In genomic region chr19:51387924-51388389, GRCh38 we compare ENCODE assay signal across 21 cellular contexts. TPM values are rescaled to one million over a fixed set of nuclear protein-coding genes. Genes with fewer than 3 reads are reported as not detected.
DNase-seq lines count a peak whose midpoint lies in the region; ATAC-seq and TF ChIP-seq lines count a peak whose summit lies in the region.
"Had no signal": no experiment of that assay in that cellular context is flagged by ENCODE, and none has a peak within 500 bp of the region (broad histone marks: within the 10 kb centered on the region; RNA-seq: fewer than 3 reads in every experiment).

Gene LIM2, minus strand, starts transcription at chr19:51387974. Its CDS starts 531 bp downstream, at chr19:51387443.

- H3K4me3 Mint-ChIP-seq in T-helper 2 cell treated with Interferon-gamma antibody and Interleukin-4, amounts not matched to agents 5 μg/mL and 100 μg/mL, for 36 hours = no peak within 1 kb of the TSS
- H3K4me3 Mint-ChIP-seq in WTC11 (no peak within 1 kb of the TSS), neural progenitor cell (peak within 1 kb of the TSS; percentile 30)
- peak within 1 kb of the TSS; percentile 86 to 95 for H3K4me3 Mint-ChIP-seq in effector memory CD8-positive, alpha-beta T cell

- H3F3A ChIP-seq in neural progenitor cell (ENCODE audit: low read depth) = peaks cover 8% of the 10 kb centered on the region

- POLR2A ChIA-PET in WTC11 (lab: Charles Lee) = interaction anchor here (1.0 kb wide), 1 partner anchor 20 kb away, joined by 4 read pairs; no protein-coding TSS in a partner anchor

- no peak within 1 kb of the TSS for H3K4me3 ChIP-seq in neural progenitor cell
- H3K4me3 ChIP-seq: lower lobe of right lung had no signal

- peak within 1 kb of the TSS; percentile 67 for H3K4me2 ChIP-seq in neural progenitor cell

- DNase-seq in T-helper 2 cell treated with Interferon-gamma antibody and Interleukin-4, amounts not matched to agents 5 μg/mL and 100 μg/mL, for 36 hours (ENCODE audit: low spot score) = no peak
- DNase-seq in T-helper 2 cell (no peak), WTC11 (ENCODE audit: low spot score) (no peak), neural progenitor cell (ENCODE audit: low spot score) (peak; percentile 82), NCI-H1417 (lab: John Stamatoyannopoulos, UW) (no peak), 8988T (no peak), T-helper 9 cell (no peak)
- DNase-seq in effector memory CD8-positive, alpha-beta T cell = no peak
- DNase-seq: activated effector memory CD4-positive, alpha-beta T cell treated with Interleukin-2 at 50 U/mL for 16 hours; anterior cingulate cortex; cerebellar nuclear complex; head of caudate nucleus; Karpas-422; lower lobe of right lung; NCI-H1092; NCI-H2081; stimulated activated CD4-positive, alpha-beta T cell treated with anti-CD3 and anti-CD28 coated beads, Interleukin-1b, Interleukin-23, amount 100 ng/mL, for 48 hours had no signal

- peaks cover 17% of the 10 kb centered on the region for H3K4me1 Mint-ChIP-seq in T-helper 2 cell treated with Interferon-gamma antibody and Interleukin-4, amounts not matched to agents 5 μg/mL and 100 μg/mL, for 36 hours (ENCODE audit: low read depth)
- H3K4me1 Mint-ChIP-seq in WTC11 = peaks cover 19% of the 10 kb centered on the region
- H3K4me1 Mint-ChIP-seq in effector memory CD8-positive, alpha-beta T cell (ENCODE audit: low read depth in 2 of 2) = peaks cover 29 to 44% of the 10 kb centered on the region in 2 donors
- H3K4me1 Mint-ChIP-seq in neural progenitor cell = peaks cover 20% of the 10 kb centered on the region

- no peaks in the 10 kb centered on the region for H3K9me3 Mint-ChIP-seq in T-helper 2 cell treated with Interferon-gamma antibody and Interleukin-4, amounts not matched to agents 5 μg/mL and 100 μg/mL, for 36 hours
- H3K9me3 Mint-ChIP-seq in WTC11 (no peaks in the 10 kb centered on the region), neural progenitor cell (no peaks in the 10 kb centered on the region)
- H3K9me3 Mint-ChIP-seq in effector memory CD8-positive, alpha-beta T cell = no peaks in the 10 kb centered on the region

- no peak for ATAC-seq in WTC11
- no peak for ATAC-seq in effector memory CD8-positive, alpha-beta T cell (replicated peaks)
- ATAC-seq: lower lobe of right lung had no signal

- H2AFZ ChIP-seq in neural progenitor cell (replicated peaks) = peak within 1 kb of the TSS; percentile 34

- H3K27me3 Mint-ChIP-seq in T-helper 2 cell treated with Interferon-gamma antibody and Interleukin-4, amounts not matched to agents 5 μg/mL and 100 μg/mL, for 36 hours (ENCODE audit: low read depth) = no peaks in the 10 kb centered on the region
- H3K27me3 Mint-ChIP-seq in WTC11 (ENCODE audit: low read depth) (peaks cover 2% of the 10 kb centered on the region), neural progenitor cell (ENCODE audit: insufficient read depth, low read depth) (peaks cover 4% of the 10 kb centered on the region)
- H3K27me3 Mint-ChIP-seq in effector memory CD8-positive, alpha-beta T cell = no peaks in the 10 kb centered on the region

- H3K9ac ChIP-seq in neural progenitor cell = no peak within 1 kb of the TSS

- H3K36me3 Mint-ChIP-seq in T-helper 2 cell treated with Interferon-gamma antibody and Interleukin-4, amounts not matched to agents 5 μg/mL and 100 μg/mL, for 36 hours (ENCODE audit: low read depth) = no peaks in the 10 kb centered on the region
- H3K36me3 Mint-ChIP-seq in WTC11 = no peaks in the 10 kb centered on the region
- peaks cover 10% of the 10 kb centered on the region for H3K36me3 Mint-ChIP-seq in effector memory CD8-positive, alpha-beta T cell (ENCODE audit: insufficient read depth)
- H3K36me3 Mint-ChIP-seq in neural progenitor cell = no peaks in the 10 kb centered on the region

- no peaks in the 10 kb centered on the region for H3K79me2 ChIP-seq in neural progenitor cell (ENCODE audit: low read depth)

- H4K20me1 ChIP-seq in neural progenitor cell (ENCODE audit: low read depth) = no peaks in the 10 kb centered on the region

- no peaks in the 10 kb centered on the region for H3K27me3 ChIP-seq in neural progenitor cell

- no peaks in the 10 kb centered on the region for H3K9me3 ChIP-seq in neural progenitor cell (ENCODE audit: low read depth)
- H3K9me3 ChIP-seq: lower lobe of right lung had no signal

- no peaks in the 10 kb centered on the region for H3K36me3 ChIP-seq in neural progenitor cell
- H3K36me3 ChIP-seq: lower lobe of right lung had no signal

- H3K27ac ChIP-seq in neural progenitor cell = peak within 1 kb of the TSS; percentile 53
- H3K27ac ChIP-seq: 22Rv1, lower lobe of right lung had no signal

- peak within 1 kb of the TSS; percentile 55 for H3K27ac Mint-ChIP-seq in T-helper 2 cell treated with Interferon-gamma antibody and Interleukin-4, amounts not matched to agents 5 μg/mL and 100 μg/mL, for 36 hours
- no peak within 1 kb of the TSS for H3K27ac Mint-ChIP-seq in WTC11
- H3K27ac Mint-ChIP-seq in effector memory CD8-positive, alpha-beta T cell = peak within 1 kb of the TSS; percentile 91 to 97
- H3K27ac Mint-ChIP-seq in neural progenitor cell = peak within 1 kb of the TSS; percentile 76

- CTCF ChIA-PET in WTC11 (lab: Charles Lee) = interaction anchor here (1.0 to 1.5 kb wide), 3 partner anchors 10 to 92 kb away, joined by 3 to 4 read pairs (median 3); no protein-coding TSS in a partner anchor

- H3K4me1 ChIP-seq in neural progenitor cell = peaks cover 26% of the 10 kb centered on the region
- H3K4me1 ChIP-seq: lower lobe of right lung had no signal

- no peak for TF ChIP-seq CTCF in WTC11 (IDR thresholded peaks at IDR 0.05)
- no peak for TF ChIP-seq CTCF in neural progenitor cell (IDR thresholded peaks at IDR 0.05)

TF ChIP-seq in WTC11, 78 proteins besides CTCF, POLR2A, EP300 and RAD21:
- TF ChIP-seq E2F1 (CRISPR knock-in tag; IDR thresholded peaks at IDR 0.05) (no peak), GABPB1 (CRISPR knock-in tag; IDR thresholded peaks at IDR 0.05) (peak; percentile 73; the same call in 1 of the 2 replicates)

RNA-seq across cellular contexts. Expression of gene LIM2, which starts in this region (rescaled TPM):
- total RNA-seq in WTC11 (2021) (not detected in 3 replicates), neural progenitor cell (ENCODE audit: low replicate concordance) (0.26 and 3.2 TPM in 2 replicates)
- total RNA-seq: HT-29, lower lobe of right lung, NCI-H460, urinary bladder had no signal

Comparison
In these comparisons a context has a peak if more than half of its experiments do, and no peak if none do; other contexts are left out.
1. H3K4me3 Mint-ChIP-seq: peak in effector memory CD8-positive, alpha-beta T cell (2 of 2) and neural progenitor cell (single experiment); none in T-helper 2 cell treated with Interferon-gamma antibody and Interleukin-4, amounts not matched to agents 5 μg/mL and 100 μg/mL, for 36 hours (single experiment) and WTC11 (single experiment).